In genomic region chr6:52498538-52499017, GRCh38 we compare ENCODE assay signal across 9 cellular contexts.
DNase-seq lines count a peak whose midpoint lies in the region; ATAC-seq and TF ChIP-seq lines count a peak whose summit lies in the region.
"Had no signal": no experiment of that assay in that cellular context is flagged by ENCODE, and none has a peak within 500 bp of the region (broad histone marks: within the 10 kb centered on the region; RNA-seq: fewer than 3 reads in every experiment).

No MANE protein-coding gene starts in this region.

- peak; percentile 88 for DNase-seq in GM12864 (ENCODE audit: low read depth)
- peak in 2 of 3 donors; percentile 71 to 75 for DNase-seq in right cardiac atrium
- no peak for DNase-seq in NCI-H2171 (lab: John Stamatoyannopoulos, UW)
- no peak for DNase-seq in NCI-H748 (lab: John Stamatoyannopoulos, UW; ENCODE audit: unreplicated experiment)
- DNase-seq in GM03348 (ENCODE audit: low spot score) = no peak
- DNase-seq in SJCRH30 = no peak
- DNase-seq: NCI-H1694 treated with DMSO at 0.1 percent for 48 hours had no signal

- H3K9me3 ChIP-seq in right cardiac atrium (ENCODE audit: control insufficient read depth, low read length) (no peaks in the 10 kb centered on the region), SJCRH30 (replicated peaks) (no peaks in the 10 kb centered on the region)

- peak overlapping the region; percentile 91 for H3K27ac ChIP-seq in right cardiac atrium (ENCODE audit: low read length)
- no peak overlapping the region for H3K27ac ChIP-seq in SJCRH30

- no peak for TF ChIP-seq CTCF in GM12864 (IDR thresholded peaks at IDR 0.05; ENCODE audit: low read depth, low read length, missing control alignments)

- H3K4me3 ChIP-seq in GM12864 (ENCODE audit: low read depth, low read length) = peak overlapping the region; percentile 40
- H3K4me3 ChIP-seq in right cardiac atrium (ENCODE audit: low read length) = no peak overlapping the region
- H3K4me3 ChIP-seq in SJCRH30 = no peak overlapping the region

- H3K4me1 ChIP-seq in right cardiac atrium (ENCODE audit: control insufficient read depth, insufficient read depth, low read length) (peaks cover 8% of the 10 kb centered on the region), SJCRH30 (peaks cover 7% of the 10 kb centered on the region; the same call in 1 of the 2 replicates)

- ATAC-seq in GM21447 (IDR thresholded peaks at IDR 0.05; ENCODE audit: unreplicated experiment) (peak; percentile 52), HG03457 (IDR thresholded peaks at IDR 0.05; ENCODE audit: unreplicated experiment) (peak; percentile 45), right cardiac atrium (peak in 1 of 2 donors; percentile 6)

- no peaks in the 10 kb centered on the region for H3K27me3 ChIP-seq in right cardiac atrium (ENCODE audit: control insufficient read depth, insufficient read depth)
- H3K27me3 ChIP-seq in SJCRH30 = no peaks in the 10 kb centered on the region

- WGBS in right cardiac atrium = 72% methylated on average over 11 of the region's 11 CpGs

- H3K36me3 ChIP-seq in SJCRH30 = peaks cover 13% of the 10 kb centered on the region

- intact Hi-C loops in right cardiac atrium (cut with DNase I) = loop anchor here in 2 of 4 donors (5.0 kb wide), 1 partner anchor 76 kb away; the partner anchor contains the start of gene EFHC1 (in 2 of the 2)

Comparison
In these comparisons a context has a peak if more than half of its experiments do, and no peak if none do; other contexts are left out.
1. DNase-seq: peak in GM12864 (single experiment) and right cardiac atrium (2 of 3); none in NCI-H2171 (single experiment), NCI-H748 (single experiment), GM03348 (single experiment) and SJCRH30 (0 of 2).